17 cellular contexts compared by ENCODE assay signal in genomic region chr19:33562636-33563035, GRCh38. TPM values are rescaled to one million over a fixed set of nuclear protein-coding genes. Genes with fewer than 3 reads are reported as not detected.
DNase-seq lines count a peak whose midpoint lies in the region; ATAC-seq and TF ChIP-seq lines count a peak whose summit lies in the region.
"Had no signal": no experiment of that assay in that cellular context is flagged by ENCODE, and none has a peak within 500 bp of the region (broad histone marks: within the 10 kb centered on the region; RNA-seq: fewer than 3 reads in every experiment).

No MANE protein-coding gene starts in this region.

- H3K27ac Mint-ChIP-seq in GM23338, result no peak overlapping the region
- H3K27ac Mint-ChIP-seq in neural progenitor cell, result no peak overlapping the region
- H3K27ac Mint-ChIP-seq: CD14-positive monocyte; CD8-positive, alpha-beta T cell had no signal

- H4K20me1 ChIP-seq in GM23338 (replicated peaks; ENCODE audit: insufficient read depth) (no peaks in the 10 kb centered on the region), neural progenitor cell (ENCODE audit: low read depth) (no peaks in the 10 kb centered on the region)

- no peaks in the 10 kb centered on the region for H3K36me3 ChIP-seq in GM23338 (ENCODE audit: insufficient read depth)
- no peaks in the 10 kb centered on the region for H3K36me3 ChIP-seq in Panc1 (ENCODE audit: control insufficient read depth, insufficient read depth, low read length)
- no peaks in the 10 kb centered on the region for H3K36me3 ChIP-seq in neural progenitor cell
- no peaks in the 10 kb centered on the region for H3K36me3 ChIP-seq in spleen

- BruUV-seq in Panc1 (replicated peaks; lab: Mats Ljungman, UMichigan), result no TSS peak

- H3F3A ChIP-seq in GM23338 (replicated peaks; ENCODE audit: low read depth) (0 out of 2 replicates have a peak, but pooled peaks cover 8% of the 10 kb centered on the region), neural progenitor cell (ENCODE audit: low read depth) (no peaks in the 10 kb centered on the region)

- DNase-seq in GM23338 (ENCODE audit: low spot score), result peak; percentile 31
- DNase-seq in Panc1 (ENCODE audit: low read depth, low spot score), result no peak
- DNase-seq in neural progenitor cell (ENCODE audit: low spot score), result peak; percentile 29
- DNase-seq in spleen, result peak; percentile 64
- DNase-seq in cerebellar cortex (ENCODE audit: low spot score), result no peak
- no peak for DNase-seq in stimulated activated naive CD8-positive, alpha-beta T cell treated with anti-CD3 and anti-CD28 coated beads, Interleukin-15, Interleukin-2, amounts not matched to agents 100 U/mL and 50 U/mL, for 24 hours
- DNase-seq: CD8-positive, alpha-beta T cell; COR-L47; DMS153; DND-41; GF-D8; GM23248; IMR-90; KBM-7 had no signal

- intact Hi-C loops in Panc1 (cut with micrococcal nuclease; ENCODE audit: unreplicated experiment) (no loop called here), spleen (cut with DNase I; ENCODE audit: low total_unique reads) (no loop called here)

- H3K4me2 ChIP-seq in GM23338 (no peak overlapping the region), neural progenitor cell (no peak overlapping the region)

- peaks cover 20% of the 10 kb centered on the region for H3K4me1 ChIP-seq in GM23338 (ENCODE audit: insufficient read depth)
- H3K4me1 ChIP-seq in Panc1 (ENCODE audit: control insufficient read depth, insufficient read depth, low read length), result no peaks in the 10 kb centered on the region
- H3K4me1 ChIP-seq in neural progenitor cell, result peaks cover 13% of the 10 kb centered on the region
- H3K4me1 ChIP-seq in spleen, result no peaks in the 10 kb centered on the region

- H3K4me3 Mint-ChIP-seq in GM23338 (no peak overlapping the region), neural progenitor cell (no peak overlapping the region)
- H3K4me3 Mint-ChIP-seq: CD14-positive monocyte; CD8-positive, alpha-beta T cell had no signal

- TF ChIP-seq POLR2A in spleen (IDR thresholded peaks at IDR 0.05), result no peak

- WGBS in spleen, 5 donors, result 83 to 88% (median 84%) methylated on average over 3 to 7 of the region's 7 CpGs

- no peaks in the 10 kb centered on the region for H3K9me3 ChIP-seq in Panc1 (ENCODE audit: control insufficient read depth, insufficient read depth, low read depth, low read length)
- no peaks in the 10 kb centered on the region for H3K9me3 ChIP-seq in neural progenitor cell (ENCODE audit: low read depth)
- no peaks in the 10 kb centered on the region for H3K9me3 ChIP-seq in spleen

- CTCF ChIA-PET in Panc1 (lab: Charles Lee), result interaction anchor here (0.6 to 0.8 kb wide), 2 partner anchors 132 to 462 kb away, joined by 3 to 5 read pairs; no protein-coding TSS in a partner anchor

- H3K9me2 ChIP-seq in GM23338 (ENCODE audit: insufficient read depth), result peaks cover 7% of the 10 kb centered on the region

- H3K9me3 Mint-ChIP-seq in GM23338 (no peaks in the 10 kb centered on the region), neural progenitor cell (no peaks in the 10 kb centered on the region)
- H3K9me3 Mint-ChIP-seq: CD14-positive monocyte; CD8-positive, alpha-beta T cell had no signal

- no peak overlapping the region for H3K9ac ChIP-seq in neural progenitor cell
- H3K9ac ChIP-seq: GM23248 had no signal

- H3K27ac ChIP-seq in GM23338 (ENCODE audit: low read depth), result no peak overlapping the region
- H3K27ac ChIP-seq in Panc1 (ENCODE audit: low read length), result no peak overlapping the region
- H3K27ac ChIP-seq in neural progenitor cell, result no peak overlapping the region
- H3K27ac ChIP-seq in spleen, result no peak overlapping the region
- H3K27ac ChIP-seq: GM23248 had no signal

- no peak for ATAC-seq in GM23338
- ATAC-seq in Panc1, result peak; percentile 42; the same call in 1 of the 2 replicates
- ATAC-seq in GM18520 (IDR thresholded peaks at IDR 0.05; ENCODE audit: unreplicated experiment), result no peak
- ATAC-seq in stimulated activated naive CD8-positive, alpha-beta T cell treated with anti-CD3 and anti-CD28 coated beads, Interleukin-15, Interleukin-2, amounts not matched to agents 100 U/mL and 50 U/mL, for 24 hours, result no peak
- ATAC-seq: CD8-positive, alpha-beta T cell; HCT116 had no signal

- H3K4me1 Mint-ChIP-seq in GM23338 (peaks cover 25% of the 10 kb centered on the region), neural progenitor cell (peaks cover 16% of the 10 kb centered on the region)

- H3K4me3 ChIP-seq in GM23338 (no peak overlapping the region), Panc1 (ENCODE audit: low read depth in 2 of 2, low read length in 2 of 2) (no peak overlapping the region), neural progenitor cell (no peak overlapping the region), spleen (no peak overlapping the region)
- H3K4me3 ChIP-seq: GM23248 had no signal

- H3K36me3 Mint-ChIP-seq in GM23338 (ENCODE audit: low read depth), result no peaks in the 10 kb centered on the region
- H3K36me3 Mint-ChIP-seq in neural progenitor cell, result no peaks in the 10 kb centered on the region
- H3K36me3 Mint-ChIP-seq: CD14-positive monocyte; CD8-positive, alpha-beta T cell had no signal

- POLR2A ChIA-PET in Panc1 (lab: Charles Lee), result interaction anchor here (0.6 kb wide), 1 partner anchor 63 kb away, joined by 4 read pairs; no protein-coding TSS in a partner anchor

- H3K27me3 ChIP-seq in GM23338 (ENCODE audit: insufficient read depth) (no peaks in the 10 kb centered on the region), Panc1 (ENCODE audit: control insufficient read depth, insufficient read depth, low read length) (peaks cover 8% of the 10 kb centered on the region; the same call in 1 of the 2 replicates), neural progenitor cell (no peaks in the 10 kb centered on the region), spleen (replicated peaks in 1 of 7) (peaks cover 0 to 33% (median 0%) of the 10 kb centered on the region in 7 donors)

- in situ Hi-C loops in Panc1 (cut with HindIII; ENCODE audit: low pct_unique_long_range_greater_than_20kb, low sequenced_read_pairs), result no loop called here

- H2AFZ ChIP-seq in GM23338 (peak overlapping the region; percentile 66), neural progenitor cell (replicated peaks) (peak overlapping the region; percentile 19)
- H2AFZ ChIP-seq: GM23248 had no signal

- H3K27me3 Mint-ChIP-seq in GM23338 (ENCODE audit: insufficient read depth, low read depth, poor library complexity), result peaks cover 3% of the 10 kb centered on the region
- no peaks in the 10 kb centered on the region for H3K27me3 Mint-ChIP-seq in neural progenitor cell (ENCODE audit: insufficient read depth, low read depth)

- TF ChIP-seq CTCF in GM23338 (conservative IDR thresholded peaks at IDR 0.05; ENCODE audit: low read depth in 2 of 2) (no peak), Panc1 (IDR thresholded peaks at IDR 0.05) (no peak), neural progenitor cell (IDR thresholded peaks at IDR 0.05) (no peak), spleen (IDR thresholded peaks at IDR 0.05 in 8 of 11, conservative IDR thresholded peaks at IDR 0.05 in 3 of 11) (no peak)

- H3K79me2 ChIP-seq in GM23338 (replicated peaks; ENCODE audit: insufficient read depth) (no peaks in the 10 kb centered on the region), neural progenitor cell (ENCODE audit: low read depth) (no peaks in the 10 kb centered on the region)

TF ChIP-seq in GM23338, 12 proteins besides CTCF, POLR2A, EP300 and RAD21:
- TF ChIP-seq EZH2 (IDR thresholded peaks at IDR 0.05; ENCODE audit: low read depth, unreplicated experiment), result no peak
TF ChIP-seq in GM23338: peak in this region for 0.

RNA-seq across cellular contexts. Expression of gene PEPD, which starts 41.0 kb away (rescaled TPM):
- 89.2 and 95.5 TPM in 2 replicates for total RNA-seq in GM23338 (2014; rRNA removed; shearing (Covaris generic))
- polyA plus RNA-seq in GM23338 (2016; fragmentation: Nextera tagmentation; extraction: Ambion mirVana), result 81.7 and 84.7 TPM in 2 replicates
- total RNA-seq in Panc1 (2021; ENCODE audit: unreplicated experiment), result 102 TPM
- polyA plus RNA-seq in Panc1 (2012; ENCODE audit: insufficient read length), result 138 TPM
- total RNA-seq in neural progenitor cell (ENCODE audit: low replicate concordance), result 47.0 and 55.1 TPM in 2 replicates
- total RNA-seq in spleen, result 10 to 100 TPM; 54.8 to 98.3 (median 70.7) TPM
- polyA plus RNA-seq in spleen, result 10 to 100 TPM; 38.4 to 72.2 (median 62.0) TPM

RNA-seq across cellular contexts. Expression of gene CHST8, which starts 59.1 kb away (rescaled TPM):
- 23.8 and 38.2 TPM in 2 replicates for total RNA-seq in GM23338 (2014; rRNA removed; shearing (Covaris generic))
- polyA plus RNA-seq in GM23338 (2016; fragmentation: Nextera tagmentation; extraction: Ambion mirVana), result 9.3 and 10.7 TPM in 2 replicates
- total RNA-seq in Panc1 (2021; ENCODE audit: unreplicated experiment), result 0.28 TPM
- polyA plus RNA-seq in Panc1 (2012; ENCODE audit: insufficient read length), result not detected
- 0.92 and 3.2 TPM in 2 replicates for total RNA-seq in neural progenitor cell (ENCODE audit: low replicate concordance)
- 1 to 10 TPM in 6 of 7 donors, under 1 TPM in 1; 0.68 to 4.0 (median 1.7) TPM for total RNA-seq in spleen
- 1 to 10 TPM in 2 of 3 donors, under 1 TPM in 1; 0.43 to 2.1 (median 1.2) TPM for polyA plus RNA-seq in spleen
- total RNA-seq: CD8-positive, alpha-beta T cell; IMR-90 had no signal
- polyA plus RNA-seq: CD14-positive monocyte, IMR-90 had no signal

Comparison
In these comparisons a context has a peak if more than half of its experiments do, and no peak if none do; other contexts are left out.
1. DNase-seq: peak in GM23338 (single experiment), neural progenitor cell (single experiment) and spleen (single experiment); none in Panc1 (single experiment), cerebellar cortex (single experiment) and stimulated activated naive CD8-positive, alpha-beta T cell treated with anti-CD3 and anti-CD28 coated beads, Interleukin-15, Interleukin-2, amounts not matched to agents 100 U/mL and 50 U/mL, for 24 hours (single experiment).